ENCODE assay signal across 23 cellular contexts in the genomic region with DNA sequence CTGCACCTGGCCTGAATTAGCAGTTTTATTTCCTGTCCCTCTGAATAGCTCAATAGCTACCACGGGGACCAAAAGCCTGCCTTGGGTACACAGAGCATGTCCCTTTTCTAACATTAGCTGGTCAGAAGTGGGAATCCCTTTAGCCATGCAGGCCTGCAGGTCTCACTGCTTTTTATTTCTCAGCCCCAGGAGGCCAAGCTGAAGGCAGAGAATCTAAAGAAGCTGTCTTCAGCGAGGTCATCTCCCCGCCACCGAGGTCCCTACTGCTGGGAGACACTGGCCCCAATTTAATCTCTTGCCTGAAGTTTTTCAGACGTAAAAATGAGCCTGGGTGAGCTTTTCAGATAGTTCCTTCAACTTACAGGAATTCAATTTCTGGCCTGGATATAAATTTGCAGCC.
"Had no signal": no experiment of that assay in that cellular context is flagged by ENCODE, and none has a peak within 500 bp of the region (broad histone marks: within the 10 kb centered on the region; RNA-seq: fewer than 3 reads in every experiment).

No MANE protein-coding gene starts in this region.

- H3K9me3 Mint-ChIP-seq: dendritic cell treated with granulocyte-macrophage colony-stimulating factor and Interleukin-4, amounts not matched to agents 40 ng/mL and 50 ng/mL, for 4 days; naive thymus-derived CD4-positive, alpha-beta T cell; neural crest cell; stimulated activated effector memory CD8-positive, alpha-beta T cell treated with anti-CD3 and anti-CD28 coated beads, Interleukin-12 subunit alpha, Interleukin-12 subunit beta, amount 100 ng/mL, for 72 hours had no signal

- H3K36me3 ChIP-seq: right lobe of liver, suprapubic skin, thyroid gland, upper lobe of right lung, vagina had no signal

- H3K4me3 ChIP-seq: lung, psoas muscle, right lobe of liver, suprapubic skin, thyroid gland, upper lobe of right lung, vagina had no signal

- H3K27me3 ChIP-seq: right lobe of liver, suprapubic skin, thyroid gland, upper lobe of right lung, vagina had no signal

- H3K27me3 Mint-ChIP-seq: naive thymus-derived CD4-positive, alpha-beta T cell had no signal

- H3K4me3 Mint-ChIP-seq: dendritic cell treated with granulocyte-macrophage colony-stimulating factor and Interleukin-4, amounts not matched to agents 40 ng/mL and 50 ng/mL, for 4 days; naive thymus-derived CD4-positive, alpha-beta T cell; neural crest cell; stimulated activated effector memory CD8-positive, alpha-beta T cell treated with anti-CD3 and anti-CD28 coated beads, Interleukin-12 subunit alpha, Interleukin-12 subunit beta, amount 100 ng/mL, for 72 hours had no signal

- H3K4me1 Mint-ChIP-seq: stimulated activated effector memory CD8-positive, alpha-beta T cell treated with anti-CD3 and anti-CD28 coated beads, Interleukin-12 subunit alpha, Interleukin-12 subunit beta, amount 100 ng/mL, for 72 hours had no signal

- H3K9me3 ChIP-seq: psoas muscle, right lobe of liver, suprapubic skin, thyroid gland, upper lobe of right lung, vagina had no signal

- DNase-seq: effector CD4-positive, alpha-beta T cell; foreskin melanocyte; head of caudate nucleus; hippocampal formation; left colon; left ventricle myocardium superior; mesenchymal stem cell; naive thymus-derived CD4-positive, alpha-beta T cell; occipital lobe; psoas muscle; retina; right lobe of liver; stimulated activated CD4-positive, alpha-beta T cell treated with anti-CD3 and anti-CD28 coated beads, Interleukin-4, amount 100 ng/mL, for 1 hour; stimulated activated CD8-positive, alpha-beta memory T cell treated with anti-CD3 and anti-CD28 coated beads, Interleukin-4, amount 100 ng/mL, for 48 hours; stimulated activated naive CD8-positive, alpha-beta T cell treated with anti-CD3 and anti-CD28 coated beads, Interleukin-15, Interleukin-2, amounts not matched to agents 100 U/mL and 50 U/mL, for 24 hours; thyroid gland; upper lobe of right lung had no signal

- H3K27ac ChIP-seq: psoas muscle, right lobe of liver, suprapubic skin, thyroid gland, upper lobe of right lung, vagina had no signal

- H3K36me3 Mint-ChIP-seq: stimulated activated effector memory CD8-positive, alpha-beta T cell treated with anti-CD3 and anti-CD28 coated beads, Interleukin-12 subunit alpha, Interleukin-12 subunit beta, amount 100 ng/mL, for 72 hours had no signal

- H3K4me1 ChIP-seq: psoas muscle, right lobe of liver, suprapubic skin, thyroid gland, upper lobe of right lung, vagina had no signal

- H3K27ac Mint-ChIP-seq: dendritic cell treated with granulocyte-macrophage colony-stimulating factor and Interleukin-4, amounts not matched to agents 40 ng/mL and 50 ng/mL, for 4 days; naive thymus-derived CD4-positive, alpha-beta T cell; stimulated activated effector memory CD8-positive, alpha-beta T cell treated with anti-CD3 and anti-CD28 coated beads, Interleukin-12 subunit alpha, Interleukin-12 subunit beta, amount 100 ng/mL, for 72 hours had no signal
